In the genomic region with DNA sequence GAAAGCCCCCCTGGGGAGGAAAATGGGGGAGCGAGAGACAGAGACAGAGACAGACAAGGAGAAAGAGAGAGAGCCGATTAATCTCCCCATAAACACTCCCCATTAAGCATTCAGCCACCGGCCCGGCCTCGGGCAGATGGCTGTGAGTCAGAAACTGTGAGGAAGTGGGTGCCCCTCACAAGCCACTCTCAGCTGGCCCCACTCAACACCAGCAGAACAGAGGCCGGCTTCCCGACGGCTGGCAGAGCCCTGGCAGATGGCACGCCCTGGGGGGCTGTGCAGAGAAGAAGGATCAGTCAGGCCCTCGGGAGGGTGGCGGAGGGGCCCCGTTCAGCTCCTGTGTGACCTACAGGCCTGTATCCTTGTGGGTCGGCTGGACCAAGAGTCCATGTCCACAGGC, we compare ENCODE assay signal across 10 cellular contexts. TPM values are rescaled to one million over a fixed set of nuclear protein-coding genes. Genes with fewer than 3 reads are reported as not detected.
A peak's percentile ranks its signal among the peaks of the same experiment; 100 is the strongest.
DNase-seq lines count a peak whose midpoint lies in the region; ATAC-seq and TF ChIP-seq lines count a peak whose summit lies in the region.
"Had no signal": no experiment of that assay in that cellular context is flagged by ENCODE, and none has a peak within 500 bp of the region (broad histone marks: within the 10 kb centered on the region; RNA-seq: fewer than 3 reads in every experiment).

No MANE protein-coding gene starts in this region.

- H3K27ac ChIP-seq in adrenal gland (peak overlapping the region in 1 of 5 donors; percentile 30), lower lobe of right lung (no peak overlapping the region), upper lobe of left lung (no peak overlapping the region), stomach (no peak overlapping the region)

- H3K4me1 ChIP-seq in adrenal gland (replicated peaks in 1 of 2) (no peaks in the 10 kb centered on the region), lower lobe of right lung (no peaks in the 10 kb centered on the region), upper lobe of left lung (no peaks in the 10 kb centered on the region), stomach (no peaks in the 10 kb centered on the region)

- H3K36me3 ChIP-seq in adrenal gland (replicated peaks in 1 of 2) (no peaks in the 10 kb centered on the region), lower lobe of right lung (no peaks in the 10 kb centered on the region), upper lobe of left lung (no peaks in the 10 kb centered on the region), stomach (no peaks in the 10 kb centered on the region)

- H3K4me3 ChIP-seq in adrenal gland, result no peak overlapping the region
- no peak overlapping the region for H3K4me3 ChIP-seq in lower lobe of right lung
- H3K4me3 ChIP-seq in upper lobe of left lung, result no peak overlapping the region
- H3K4me3 ChIP-seq in stomach, result no peak overlapping the region

- H3K27me3 ChIP-seq in adrenal gland (no peaks in the 10 kb centered on the region), lower lobe of right lung (ENCODE audit: low read depth) (no peaks in the 10 kb centered on the region), upper lobe of left lung (peaks cover 0 to 1% (median 0%) of the 10 kb centered on the region in 4 donors), stomach (no peaks in the 10 kb centered on the region)

- TF ChIP-seq EP300 in upper lobe of left lung (IDR thresholded peaks at IDR 0.05) (no peak), stomach (IDR thresholded peaks at IDR 0.05) (no peak)

- no peaks in the 10 kb centered on the region for H3K9me3 ChIP-seq in adrenal gland (replicated peaks in 1 of 3)
- no peaks in the 10 kb centered on the region for H3K9me3 ChIP-seq in lower lobe of right lung
- H3K9me3 ChIP-seq in upper lobe of left lung, result no peaks in the 10 kb centered on the region
- no peaks in the 10 kb centered on the region for H3K9me3 ChIP-seq in stomach

- DNase-seq in activated effector memory CD4-positive, alpha-beta T cell treated with anti-CD3 and anti-CD28 coated beads, Interleukin-2, amount 50 U/mL, for 16 hours, result peak; percentile 54
- DNase-seq in activated effector memory CD4-positive, alpha-beta T cell treated with Interleukin-2 at 50 U/mL for 16 hours, result no peak
- DNase-seq in adrenal gland, result peak in 5 of 7 donors; percentile 1 to 65 (median 13)
- DNase-seq in lower lobe of right lung, result peak; percentile 38
- DNase-seq in upper lobe of left lung, result peak; percentile 15 to 55
- no peak for DNase-seq in occipital lobe (lab: John Stamatoyannopoulos, UW)
- DNase-seq in T1000 (lab: John Stamatoyannopoulos, UW), result no peak
- DNase-seq in stomach, result no peak
- DNase-seq: cortex of kidney, foreskin melanocyte had no signal

- TF ChIP-seq POLR2A in adrenal gland (IDR thresholded peaks at IDR 0.05), result no peak
- no peak for TF ChIP-seq POLR2A in upper lobe of left lung (IDR thresholded peaks at IDR 0.05)
- TF ChIP-seq POLR2A in stomach (IDR thresholded peaks at IDR 0.05), result no peak

- TF ChIP-seq CTCF in adrenal gland (IDR thresholded peaks at IDR 0.05) (no peak), lower lobe of right lung (IDR thresholded peaks at IDR 0.05) (no peak), upper lobe of left lung (IDR thresholded peaks at IDR 0.05) (no peak), stomach (IDR thresholded peaks at IDR 0.05) (no peak)

- intact Hi-C loops in adrenal gland (cut with DNase I), result no loop called here
- intact Hi-C loops in lower lobe of right lung (cut with DNase I), result no loop called here
- intact Hi-C loops in stomach (cut with DNase I; ENCODE audit: low total_unique reads), result no loop called here

- ATAC-seq in lower lobe of right lung, result no peak
- no peak for ATAC-seq in upper lobe of left lung (ENCODE audit: low FRiP score in 2 of 2)

- 75 to 94% (median 80%) methylated on average over 5 to 13 of the region's 13 CpGs for WGBS in adrenal gland, 4 donors
- 70 to 84% methylated on average over 8 to 13 of the region's 13 CpGs for WGBS in upper lobe of left lung, 2 donors
- WGBS in stomach, 5 donors, result 78 to 86% (median 84%) methylated on average over 13 of the region's 13 CpGs

RNA-seq across cellular contexts. Expression of a gene that starts 41.2 kb away (rescaled TPM):
- 1 to 10 TPM in 4 of 8 donors, under 1 TPM in 2, not detected in 2; 0.25 to 9.2 (median 3.4) TPM for total RNA-seq in adrenal gland
- 10 to 100 TPM in 2 of 3 donors, 1 to 10 TPM in 1; 8.1 to 82.3 (median 12.1) TPM for polyA plus RNA-seq in adrenal gland
- 0.30 TPM for total RNA-seq in lower lobe of right lung
- 1 to 10 TPM in 1 of 6 donors, under 1 TPM in 2, not detected in 3; 0.09 to 1.8 (median 0.27) TPM for total RNA-seq in upper lobe of left lung
- total RNA-seq in occipital lobe, result 96.1 TPM
- total RNA-seq in stomach, result 1 to 10 TPM in 2 of 5 donors, under 1 TPM in 1, not detected in 2; 0.92 to 7.6 (median 4.6) TPM
- 10 to 100 TPM in 1 of 3 donors, 1 to 10 TPM in 2; 2.9 to 28.4 (median 6.2) TPM for polyA plus RNA-seq in stomach

Comparison
In these comparisons a context has a peak if more than half of its experiments do, and no peak if none do; other contexts are left out.
1. DNase-seq: peak in activated effector memory CD4-positive, alpha-beta T cell treated with anti-CD3 and anti-CD28 coated beads, Interleukin-2, amount 50 U/mL, for 16 hours (single experiment), adrenal gland (5 of 7), lower lobe of right lung (single experiment) and upper lobe of left lung (2 of 2); none in activated effector memory CD4-positive, alpha-beta T cell treated with Interleukin-2 at 50 U/mL for 16 hours (single experiment), occipital lobe (single experiment), T1000 (single experiment) and stomach (single experiment).